Comparison of ENCODE assay signal across 19 cellular contexts in the genomic region with DNA sequence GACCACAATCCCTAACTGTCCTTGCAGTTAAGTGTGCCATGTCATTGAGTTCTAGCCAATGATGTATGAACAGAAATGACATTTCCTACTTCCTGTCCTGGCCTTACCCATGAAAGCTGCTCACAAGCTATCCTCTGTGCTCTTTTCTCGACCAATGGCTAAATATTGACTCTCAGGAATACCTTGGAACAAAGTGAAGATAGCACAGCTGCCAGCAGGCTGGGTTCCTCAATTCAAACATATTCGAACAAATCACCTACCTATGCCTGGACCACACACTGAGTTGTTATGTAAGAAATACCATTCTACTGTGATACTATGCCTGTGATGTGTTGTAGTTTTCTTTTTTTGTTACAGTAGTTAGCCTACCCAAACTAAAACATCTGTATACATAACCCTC.
A peak's percentile ranks its signal among the peaks of the same experiment; 100 is the strongest.
DNase-seq lines count a peak whose midpoint lies in the region; ATAC-seq and TF ChIP-seq lines count a peak whose summit lies in the region.
"Had no signal": no experiment of that assay in that cellular context is flagged by ENCODE, and none has a peak within 500 bp of the region (broad histone marks: within the 10 kb centered on the region; RNA-seq: fewer than 3 reads in every experiment).

No MANE protein-coding gene starts in this region.

- H3K36me3 Mint-ChIP-seq in GM23338 (ENCODE audit: low read depth) (no peaks in the 10 kb centered on the region), WTC11 (0 out of 2 replicates have a peak, but pooled peaks cover 3% of the 10 kb centered on the region)
- H3K36me3 Mint-ChIP-seq: CD4-positive, CD25-positive, alpha-beta regulatory T cell; CD8-positive, alpha-beta memory T cell had no signal

- H3K9me3 Mint-ChIP-seq in GM23338 (no peaks in the 10 kb centered on the region; the same call in 2 of the 3 replicates), WTC11 (peaks cover 3% of the 10 kb centered on the region; the same call in 1 of the 2 replicates)

- H3F3A ChIP-seq in GM23338 (replicated peaks; ENCODE audit: low read depth), result no peaks in the 10 kb centered on the region

- no peaks in the 10 kb centered on the region for H3K36me3 ChIP-seq in BLaER1
- H3K36me3 ChIP-seq in GM23338 (ENCODE audit: insufficient read depth), result no peaks in the 10 kb centered on the region
- H3K36me3 ChIP-seq: HAP-1 had no signal

- peak; percentile 39 for DNase-seq in GM23338 (ENCODE audit: low spot score)
- no peak for DNase-seq in WTC11 (ENCODE audit: low spot score)
- no peak for DNase-seq in left lobe of liver (ENCODE audit: low spot score)
- DNase-seq in DMS153 (lab: John Stamatoyannopoulos, UW), result no peak
- DNase-seq: C1 segment of cervical spinal cord; CD4-positive, CD25-positive, alpha-beta regulatory T cell; CD8-positive, alpha-beta memory T cell; COR-L47; DND-41; EL; IMR-90 had no signal

- H3K27ac Mint-ChIP-seq in GM23338, result peak overlapping the region; percentile 68; the same call in 1 of the 2 replicates
- peak overlapping the region; percentile 51 for H3K27ac Mint-ChIP-seq in WTC11
- H3K27ac Mint-ChIP-seq: B cell; CD8-positive, alpha-beta memory T cell had no signal

- H3K4me3 Mint-ChIP-seq in GM23338 (no peak overlapping the region), WTC11 (no peak overlapping the region)
- H3K4me3 Mint-ChIP-seq: B cell; CD4-positive, CD25-positive, alpha-beta regulatory T cell; CD8-positive, alpha-beta memory T cell had no signal

- TF ChIP-seq CTCF in GM23338 (conservative IDR thresholded peaks at IDR 0.05; ENCODE audit: low read depth in 2 of 2) (no peak), WTC11 (IDR thresholded peaks at IDR 0.05) (no peak)

- H3K27me3 Mint-ChIP-seq in GM23338 (ENCODE audit: insufficient read depth, low read depth, poor library complexity) (no peaks in the 10 kb centered on the region), WTC11 (ENCODE audit: low read depth) (no peaks in the 10 kb centered on the region)

- H3K79me2 ChIP-seq in GM23338 (replicated peaks; ENCODE audit: insufficient read depth), result peaks cover 3% of the 10 kb centered on the region

- no peak overlapping the region for H3K27ac ChIP-seq in BLaER1
- H3K27ac ChIP-seq in GM23338 (ENCODE audit: low read depth), result no peak overlapping the region
- H3K27ac ChIP-seq: HL-60 had no signal

- H3K9ac ChIP-seq in BLaER1, result no peak overlapping the region

- H2AFZ ChIP-seq in GM23338, result no peak overlapping the region

- H4K20me1 ChIP-seq in BLaER1 (no peaks in the 10 kb centered on the region), GM23338 (replicated peaks; ENCODE audit: insufficient read depth) (no peaks in the 10 kb centered on the region)

- POLR2A ChIA-PET in WTC11 (lab: Charles Lee), result no interaction called here

- H3K4me1 ChIP-seq in BLaER1 (peaks cover 6% of the 10 kb centered on the region; the same call in 1 of the 2 replicates), GM23338 (ENCODE audit: insufficient read depth) (peaks cover 17% of the 10 kb centered on the region)

- H3K9me3 ChIP-seq in BLaER1, result no peaks in the 10 kb centered on the region
- H3K9me3 ChIP-seq: HAP-1 had no signal

- H3K4me3 ChIP-seq in BLaER1, result no peak overlapping the region
- no peak overlapping the region for H3K4me3 ChIP-seq in GM23338
- H3K4me3 ChIP-seq: GM12878, HAP-1, K562 had no signal

- ATAC-seq in GM23338, result peak; percentile 50; the same call in 2 of the 3 replicates
- peak; percentile 44; the same call in 1 of the 2 replicates for ATAC-seq in WTC11
- peak; percentile 60 for ATAC-seq in left lobe of liver
- no peak for ATAC-seq in HG02759 (IDR thresholded peaks at IDR 0.05; ENCODE audit: unreplicated experiment)
- no peak for ATAC-seq in HG03139 (IDR thresholded peaks at IDR 0.05; ENCODE audit: unreplicated experiment)
- ATAC-seq: GM12878, K562 had no signal

- H3K4me1 Mint-ChIP-seq in GM23338 (peaks cover 6% of the 10 kb centered on the region; the same call in 2 of the 3 replicates), WTC11 (peaks cover 12% of the 10 kb centered on the region)
- H3K4me1 Mint-ChIP-seq: B cell; CD8-positive, alpha-beta memory T cell had no signal

- H3K4me2 ChIP-seq in BLaER1 (peak overlapping the region; percentile 24; the same call in 1 of the 2 replicates), GM23338 (no peak overlapping the region)

- no peaks in the 10 kb centered on the region for H3K9me2 ChIP-seq in GM23338 (ENCODE audit: insufficient read depth)

- H3K27me3 ChIP-seq in BLaER1, result no peaks in the 10 kb centered on the region
- no peaks in the 10 kb centered on the region for H3K27me3 ChIP-seq in GM23338 (ENCODE audit: insufficient read depth)

- CTCF ChIA-PET in WTC11 (lab: Charles Lee), result interaction anchor here (0.6 kb wide), 1 partner anchor 906 kb away, joined by 3 read pairs; no protein-coding TSS in a partner anchor

TF ChIP-seq in GM23338, 12 proteins besides CTCF, POLR2A, EP300 and RAD21 (continues in another document):
- TF ChIP-seq STAT1 (IDR thresholded peaks at IDR 0.05; ENCODE audit: unreplicated experiment), result no peak
- TF ChIP-seq ZNF114 (CRISPR knock-in tag; IDR thresholded peaks at IDR 0.05), result no peak
- TF ChIP-seq EZH2phosphoT487 (IDR thresholded peaks at IDR 0.05; ENCODE audit: unreplicated experiment), result no peak
- TF ChIP-seq, protein P1, sequence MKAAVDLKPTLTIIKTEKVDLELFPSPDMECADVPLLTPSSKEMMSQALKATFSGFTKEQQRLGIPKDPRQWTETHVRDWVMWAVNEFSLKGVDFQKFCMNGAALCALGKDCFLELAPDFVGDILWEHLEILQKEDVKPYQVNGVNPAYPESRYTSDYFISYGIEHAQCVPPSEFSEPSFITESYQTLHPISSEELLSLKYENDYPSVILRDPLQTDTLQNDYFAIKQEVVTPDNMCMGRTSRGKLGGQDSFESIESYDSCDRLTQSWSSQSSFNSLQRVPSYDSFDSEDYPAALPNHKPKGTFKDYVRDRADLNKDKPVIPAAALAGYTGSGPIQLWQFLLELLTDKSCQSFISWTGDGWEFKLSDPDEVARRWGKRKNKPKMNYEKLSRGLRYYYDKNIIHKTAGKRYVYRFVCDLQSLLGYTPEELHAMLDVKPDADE (IDR thresholded peaks at IDR 0.05), result no peak
- TF ChIP-seq EZH2 (IDR thresholded peaks at IDR 0.05; ENCODE audit: low read depth, unreplicated experiment), result no peak

TF ChIP-seq in WTC11, 78 proteins besides CTCF, POLR2A, EP300 and RAD21:
- no peak for TF ChIP-seq ATF2 (CRISPR knock-in tag; IDR thresholded peaks at IDR 0.05; ENCODE audit: borderline replicate concordance, low read depth)
TF ChIP-seq in WTC11: peak in this region for 0.

Comparison
In these comparisons a context has a peak if more than half of its experiments do, and no peak if none do; other contexts are left out.
1. ATAC-seq: peak in GM23338 (single experiment), WTC11 (single experiment) and left lobe of liver (single experiment); none in HG02759 (single experiment) and HG03139 (single experiment).